In genomic region chr16:67661864-67662652, GRCh38 we compare ENCODE assay signal across 1 cellular context.
TF ChIP-seq lines count a peak whose summit lies in the region.

No MANE protein-coding gene starts in this region.

TF ChIP-seq in H1, 55 proteins besides CTCF, POLR2A, EP300 and RAD21:
- TF ChIP-seq SIX5 (IDR thresholded peaks at IDR 0.05; ENCODE audit: low read depth, low read length) (no peak), ASH2L (IDR thresholded peaks at IDR 0.05; ENCODE audit: low read length) (no peak), CREB1 (IDR thresholded peaks at IDR 0.05) (no peak), USF2 (IDR thresholded peaks at IDR 0.05; ENCODE audit: low read length) (no peak), E2F6 (IDR thresholded peaks at IDR 0.05) (no peak), HDAC2 (IDR thresholded peaks at IDR 0.05; ENCODE audit: borderline replicate concordance in 1 of 2, low read depth in 2 of 2, low read length in 2 of 2) (no peak), FOSL1 (IDR thresholded peaks at IDR 0.05; ENCODE audit: insufficient read depth, low read depth, low read length) (no peak), SP4 (IDR thresholded peaks at IDR 0.05; ENCODE audit: low read length) (no peak)
